ENCODE assay signal across 12 cellular contexts in genomic region chr6:33915134-33915533, GRCh38.
DNase-seq lines count a peak whose midpoint lies in the region; ATAC-seq and TF ChIP-seq lines count a peak whose summit lies in the region.
"Had no signal": no experiment of that assay in that cellular context is flagged by ENCODE, and none has a peak within 500 bp of the region (broad histone marks: within the 10 kb centered on the region; RNA-seq: fewer than 3 reads in every experiment).

No MANE protein-coding gene starts in this region.

- H3K36me3 ChIP-seq in CD8-positive, alpha-beta T cell (ENCODE audit: insufficient read depth, low read length): no peaks in the 10 kb centered on the region
- H3K36me3 ChIP-seq in breast epithelium (no peaks in the 10 kb centered on the region), smooth muscle cell (ENCODE audit: low read depth) (no peaks in the 10 kb centered on the region)
- H3K36me3 ChIP-seq: thoracic aorta had no signal

- peak; percentile 23 for ATAC-seq in CD8-positive, alpha-beta T cell
- no peak for ATAC-seq in memory B cell (ENCODE audit: low read depth)
- ATAC-seq in HG03045 (IDR thresholded peaks at IDR 0.05; ENCODE audit: unreplicated experiment): no peak

- intact Hi-C loops in CD8-positive, alpha-beta T cell (cut with DNase I, micrococcal nuclease): no loop called here
- intact Hi-C loops in breast epithelium (cut with DNase I; ENCODE audit: low total_unique reads): no loop called here

- peaks cover 2% of the 10 kb centered on the region for H3K36me3 Mint-ChIP-seq in activated CD4-positive, alpha-beta T cell treated with anti-CD3 and anti-CD28 coated beads, Interleukin-2, amount 10 ng/mL, durations not matched to agents 7 days and 5 days (ENCODE audit: low read depth)
- no peaks in the 10 kb centered on the region for H3K36me3 Mint-ChIP-seq in CD8-positive, alpha-beta T cell
- no peaks in the 10 kb centered on the region for H3K36me3 Mint-ChIP-seq in memory B cell

- H3K4me1 ChIP-seq in CD8-positive, alpha-beta T cell (ENCODE audit: insufficient read depth, low read length): peaks cover 38% of the 10 kb centered on the region
- H3K4me1 ChIP-seq in breast epithelium (no peaks in the 10 kb centered on the region), smooth muscle cell (ENCODE audit: low read depth) (no peaks in the 10 kb centered on the region)

- peak overlapping the region; percentile 72 for H3K27ac Mint-ChIP-seq in activated CD4-positive, alpha-beta T cell treated with anti-CD3 and anti-CD28 coated beads, Interleukin-2, amount 10 ng/mL, durations not matched to agents 7 days and 5 days
- peak overlapping the region; percentile 68 for H3K27ac Mint-ChIP-seq in CD8-positive, alpha-beta T cell
- H3K27ac Mint-ChIP-seq in memory B cell: peak overlapping the region; percentile 35

- H3K79me2 ChIP-seq in smooth muscle cell (ENCODE audit: low read depth): no peaks in the 10 kb centered on the region

- no peaks in the 10 kb centered on the region for H3F3A ChIP-seq in smooth muscle cell (ENCODE audit: low read depth)

- no peak overlapping the region for H3K27ac ChIP-seq in CD8-positive, alpha-beta T cell (ENCODE audit: low read depth, low read length)
- H3K27ac ChIP-seq in breast epithelium (no peak overlapping the region), smooth muscle cell (ENCODE audit: low read depth) (no peak overlapping the region)
- H3K27ac ChIP-seq: thoracic aorta had no signal

- TF ChIP-seq POLR2A in breast epithelium (IDR thresholded peaks at IDR 0.05): no peak

- POLR2A ChIA-PET in activated CD4-positive, alpha-beta T cell treated with anti-CD3 and anti-CD28 coated beads, Interleukin-2, amount 10 ng/mL, durations not matched to agents 7 days and 5 days (lab: Charles Lee): no interaction called here
- POLR2A ChIA-PET in CD8-positive, alpha-beta T cell (lab: Charles Lee): interaction anchor here (0.6 to 3.4 kb wide), 8 partner anchors 11 to 777 kb away, joined by 3 to 22 read pairs (median 3); no protein-coding TSS in a partner anchor

- no peak for DNase-seq in activated CD4-positive, alpha-beta T cell treated with anti-CD3 and anti-CD28 coated beads, Interleukin-2, amount 10 ng/mL, durations not matched to agents 7 days and 5 days
- no peak for DNase-seq in activated CD4-positive, alpha-beta T cell treated with anti-CD3 and anti-CD28 coated beads, Interleukin-2, amount 50 U/mL, for 1 hour
- DNase-seq in CD8-positive, alpha-beta T cell: peak in 2 of 7 experiments; percentile 22 to 23
- peak; percentile 81 for DNase-seq in NCI-H69 (lab: John Stamatoyannopoulos, UW)
- DNase-seq in memory B cell (ENCODE audit: low spot score in 2 of 2): no peak
- DNase-seq in breast epithelium (ENCODE audit: low spot score in 2 of 2): no peak
- DNase-seq in smooth muscle cell (lab: John Stamatoyannopoulos, UW; ENCODE audit: unreplicated experiment): no peak
- DNase-seq: activated gamma-delta T cell, midbrain, NCI-H1048 had no signal

- no peak for TF ChIP-seq CTCF in CD8-positive, alpha-beta T cell (IDR thresholded peaks at IDR 0.05)
- no peak for TF ChIP-seq CTCF in breast epithelium (IDR thresholded peaks at IDR 0.05)
- no peak for TF ChIP-seq CTCF in smooth muscle cell (IDR thresholded peaks at IDR 0.05; ENCODE audit: borderline replicate concordance, insufficient read depth, poor library complexity, severe bottlenecking)

- no peaks in the 10 kb centered on the region for H3K9me3 ChIP-seq in CD8-positive, alpha-beta T cell (ENCODE audit: low read length)
- H3K9me3 ChIP-seq in breast epithelium (no peaks in the 10 kb centered on the region), smooth muscle cell (replicated peaks; ENCODE audit: low read depth) (no peaks in the 10 kb centered on the region)
- H3K9me3 ChIP-seq: thoracic aorta had no signal

- no peaks in the 10 kb centered on the region for H3K27me3 Mint-ChIP-seq in activated CD4-positive, alpha-beta T cell treated with anti-CD3 and anti-CD28 coated beads, Interleukin-2, amount 10 ng/mL, durations not matched to agents 7 days and 5 days
- no peaks in the 10 kb centered on the region for H3K27me3 Mint-ChIP-seq in CD8-positive, alpha-beta T cell (ENCODE audit: low read depth)
- H3K27me3 Mint-ChIP-seq in memory B cell: peaks cover 13% of the 10 kb centered on the region

- no peaks in the 10 kb centered on the region for H3K9me3 Mint-ChIP-seq in activated CD4-positive, alpha-beta T cell treated with anti-CD3 and anti-CD28 coated beads, Interleukin-2, amount 10 ng/mL, durations not matched to agents 7 days and 5 days
- no peaks in the 10 kb centered on the region for H3K9me3 Mint-ChIP-seq in CD8-positive, alpha-beta T cell
- H3K9me3 Mint-ChIP-seq in memory B cell: no peaks in the 10 kb centered on the region

- 86% methylated on average over 3 of the region's 3 CpGs for WGBS in smooth muscle cell (ENCODE audit: low lambda C conversion rate)

- H3K9ac ChIP-seq in smooth muscle cell (ENCODE audit: low read depth): no peak overlapping the region

- no peak overlapping the region for H3K4me3 Mint-ChIP-seq in activated CD4-positive, alpha-beta T cell treated with anti-CD3 and anti-CD28 coated beads, Interleukin-2, amount 10 ng/mL, durations not matched to agents 7 days and 5 days
- peak overlapping the region; percentile 67 for H3K4me3 Mint-ChIP-seq in CD8-positive, alpha-beta T cell
- H3K4me3 Mint-ChIP-seq in memory B cell: peak overlapping the region; percentile 79

- H3K4me3 ChIP-seq in CD8-positive, alpha-beta T cell (ENCODE audit: low read depth, low read length): no peak overlapping the region
- H3K4me3 ChIP-seq in breast epithelium (no peak overlapping the region), smooth muscle cell (no peak overlapping the region)
- H3K4me3 ChIP-seq: thoracic aorta had no signal

- H3K27me3 ChIP-seq in CD8-positive, alpha-beta T cell (ENCODE audit: insufficient read depth, low read length): no peaks in the 10 kb centered on the region
- no peaks in the 10 kb centered on the region for H3K27me3 ChIP-seq in breast epithelium
- H3K27me3 ChIP-seq in smooth muscle cell (ENCODE audit: low read depth): peaks cover 5% of the 10 kb centered on the region

- no peak overlapping the region for H3K4me2 ChIP-seq in smooth muscle cell

- no peaks in the 10 kb centered on the region for H4K20me1 ChIP-seq in smooth muscle cell (ENCODE audit: low read depth)

- CTCF ChIA-PET in activated CD4-positive, alpha-beta T cell treated with anti-CD3 and anti-CD28 coated beads, Interleukin-2, amount 10 ng/mL, durations not matched to agents 7 days and 5 days (lab: Charles Lee): interaction anchor here (0.7 to 1.8 kb wide), 7 partner anchors 10 to 126 kb away, joined by 3 to 7 read pairs (median 3); partner anchors contain the start of gene LEMD2
- CTCF ChIA-PET in CD8-positive, alpha-beta T cell (lab: Charles Lee): interaction anchor here (0.8 to 2.0 kb wide), 5 partner anchors 10 to 143 kb away, joined by 3 to 11 read pairs (median 5); no protein-coding TSS in a partner anchor

- H3K4me1 Mint-ChIP-seq in activated CD4-positive, alpha-beta T cell treated with anti-CD3 and anti-CD28 coated beads, Interleukin-2, amount 10 ng/mL, durations not matched to agents 7 days and 5 days: peaks cover 27% of the 10 kb centered on the region
- H3K4me1 Mint-ChIP-seq in CD8-positive, alpha-beta T cell (ENCODE audit: low read depth): peaks cover 45% of the 10 kb centered on the region
- H3K4me1 Mint-ChIP-seq in memory B cell: peaks cover 11% of the 10 kb centered on the region

- no peak overlapping the region for H2AFZ ChIP-seq in smooth muscle cell (ENCODE audit: low read depth)
